In genomic region chr6:26159417-26160273, GRCh38 we compare ENCODE assay signal across 8 cellular contexts.
DNase-seq lines count a peak whose midpoint lies in the region; ATAC-seq and TF ChIP-seq lines count a peak whose summit lies in the region.

No MANE protein-coding gene starts in this region.

- peak overlapping the region; percentile 74 to 83 (median 78) for H3K4me3 ChIP-seq in BLaER1 treated with 17β-estradiol and CSF1 and Interleukin-3, amounts not matched to agents 10 nM and 100 nM
- peak overlapping the region; percentile 79 for H3K4me3 ChIP-seq in HAP-1
- H3K4me3 ChIP-seq in SU-DHL-6 (ENCODE audit: insufficient read depth, low read length, poor library complexity, severe bottlenecking), result peak overlapping the region; percentile 53
- peak overlapping the region; percentile 67 for H3K4me3 ChIP-seq in osteoblast (ENCODE audit: insufficient read depth, low read length)

- H3K9me2 ChIP-seq in SU-DHL-6 (replicated peaks; ENCODE audit: insufficient read depth, low read length), result no peaks in the 10 kb centered on the region

- peak overlapping the region; percentile 83 to 99 (median 95) for H3K9ac ChIP-seq in BLaER1 treated with 17β-estradiol and CSF1 and Interleukin-3, amounts not matched to agents 10 nM and 100 nM
- peak overlapping the region; percentile 64 for H3K9ac ChIP-seq in SU-DHL-6 (ENCODE audit: low read length)

- H3K9me3 ChIP-seq in BLaER1 treated with 17β-estradiol and CSF1 and Interleukin-3, amounts not matched to agents 10 nM and 100 nM (replicated peaks in 1 of 11), result no peaks in the 10 kb centered on the region
- H3K9me3 ChIP-seq in HAP-1 (no peaks in the 10 kb centered on the region), SU-DHL-6 (ENCODE audit: insufficient read depth, low read length) (no peaks in the 10 kb centered on the region), osteoblast (ENCODE audit: low read depth, low read length) (no peaks in the 10 kb centered on the region)

- H4K20me1 ChIP-seq in BLaER1 treated with 17β-estradiol and CSF1 and Interleukin-3, amounts not matched to agents 10 nM and 100 nM, result peaks cover 13 to 79% (median 35%) of the 10 kb centered on the region in 11 experiments; a peak in 18 of 22 replicates
- no peaks in the 10 kb centered on the region for H4K20me1 ChIP-seq in SU-DHL-6 (ENCODE audit: low read depth, low read length)
- H4K20me1 ChIP-seq in osteoblast (ENCODE audit: insufficient read depth, low read length), result no peaks in the 10 kb centered on the region

- ATAC-seq in GM21723 (IDR thresholded peaks at IDR 0.05; ENCODE audit: unreplicated experiment), result no peak

- H3K27ac ChIP-seq in BLaER1 treated with 17β-estradiol and CSF1 and Interleukin-3, amounts not matched to agents 10 nM and 100 nM, result peak overlapping the region; percentile 51 to 98 (median 91)
- peak overlapping the region; percentile 96 for H3K27ac ChIP-seq in SU-DHL-6 (ENCODE audit: low read depth, low read length)
- peak overlapping the region; percentile 87 for H3K27ac ChIP-seq in osteoblast (ENCODE audit: low read depth, low read length)

- TF ChIP-seq CTCF in SU-DHL-6 (IDR thresholded peaks at IDR 0.05; ENCODE audit: insufficient read depth, low read length, poor library complexity, severe bottlenecking) (no peak), osteoblast (IDR thresholded peaks at IDR 0.05; ENCODE audit: extremely low read depth, low read depth, low read length) (no peak)

- peaks cover 39% of the 10 kb centered on the region for H3F3A ChIP-seq in SU-DHL-6 (ENCODE audit: insufficient read depth)

- H2AFZ ChIP-seq in SU-DHL-6 (ENCODE audit: low read depth, low read length, severe bottlenecking) (no peak overlapping the region), osteoblast (ENCODE audit: low read length) (peak overlapping the region; percentile 56)

- H3K36me3 ChIP-seq in BLaER1 treated with 17β-estradiol and CSF1 and Interleukin-3, amounts not matched to agents 10 nM and 100 nM, result peaks cover 8 to 24% (median 17%) of the 10 kb centered on the region in 11 experiments; a peak in 16 of 22 replicates
- H3K36me3 ChIP-seq in HAP-1 (replicated peaks) (peaks cover 3% of the 10 kb centered on the region), SU-DHL-6 (ENCODE audit: low read length) (no peaks in the 10 kb centered on the region), osteoblast (ENCODE audit: insufficient read depth, low read length) (no peaks in the 10 kb centered on the region)

- H3K27me3 ChIP-seq in BLaER1 treated with 17β-estradiol and CSF1 and Interleukin-3, amounts not matched to agents 10 nM and 100 nM, result no peaks in the 10 kb centered on the region
- H3K27me3 ChIP-seq in HAP-1 (ENCODE audit: low read depth), result no peaks in the 10 kb centered on the region
- no peaks in the 10 kb centered on the region for H3K27me3 ChIP-seq in SU-DHL-6 (ENCODE audit: low read length)
- H3K27me3 ChIP-seq in osteoblast (ENCODE audit: insufficient read depth, low read length), result no peaks in the 10 kb centered on the region

- H3K4me2 ChIP-seq in BLaER1 treated with 17β-estradiol and CSF1 and Interleukin-3, amounts not matched to agents 10 nM and 100 nM, result peak overlapping the region; percentile 83 to 96 (median 91)
- peak overlapping the region; percentile 91 for H3K4me2 ChIP-seq in SU-DHL-6 (ENCODE audit: low read depth, low read length, poor library complexity, severe bottlenecking)
- peak overlapping the region; percentile 85 for H3K4me2 ChIP-seq in osteoblast (ENCODE audit: insufficient read depth, low read length)

- in situ Hi-C loops in HAP-1 (cut with MboI; ENCODE audit: low sequenced_read_pairs), result no loop called here

- H3K4me1 ChIP-seq in BLaER1 treated with 17β-estradiol and CSF1 and Interleukin-3, amounts not matched to agents 10 nM and 100 nM, result peaks cover 26 to 48% (median 40%) of the 10 kb centered on the region in 10 experiments
- H3K4me1 ChIP-seq in HAP-1, result peaks cover 4% of the 10 kb centered on the region; the same call in 1 of the 2 replicates
- H3K4me1 ChIP-seq in osteoblast (ENCODE audit: insufficient read depth, low read length), result peaks cover 16% of the 10 kb centered on the region

- peak; percentile 50 for TF ChIP-seq POLR2A in erythroblast (IDR thresholded peaks at IDR 0.05; ENCODE audit: low read length)

- DNase-seq in HAP-1 (ENCODE audit: low spot score in 2 of 2), result peak; percentile 35 to 62
- DNase-seq in erythroblast (lab: John Stamatoyannopoulos, UW), result no peak
- peak; percentile 86 for DNase-seq in osteoblast (ENCODE audit: insufficient read length, low spot score, missing footprints)
- no peak for DNase-seq in activated CD8-positive, alpha-beta memory T cell treated with anti-CD3 and anti-CD28 coated beads for 24 hours
- no peak for DNase-seq in iPS-NIHi7 (ENCODE audit: extremely low spot score)

- H3K79me2 ChIP-seq in SU-DHL-6 (ENCODE audit: insufficient read depth, low read length) (no peaks in the 10 kb centered on the region), osteoblast (ENCODE audit: insufficient read depth, low read length) (no peaks in the 10 kb centered on the region)

Comparison
In these comparisons a context has a peak if more than half of its experiments do, and no peak if none do; other contexts are left out.
1. DNase-seq: peak in HAP-1 (2 of 2) and osteoblast (single experiment); none in erythroblast (0 of 2), activated CD8-positive, alpha-beta memory T cell treated with anti-CD3 and anti-CD28 coated beads for 24 hours (single experiment) and iPS-NIHi7 (single experiment).
2. Peak in every context shown above with its lines, with median percentiles within 50 percentile points of each other: H3K27ac ChIP-seq, H3K4me2 ChIP-seq and H3K4me3 ChIP-seq.